8 cellular contexts compared by ENCODE assay signal in genomic region chr9:35070823-35071813, GRCh38. TPM values are rescaled to one million over a fixed set of nuclear protein-coding genes. Genes with fewer than 3 reads are reported as not detected.
DNase-seq lines count a peak whose midpoint lies in the region; ATAC-seq lines count a peak whose summit lies in the region.

No MANE protein-coding gene starts in this region.

- peak overlapping the region; percentile 89 for H3K4me3 Mint-ChIP-seq in activated T-helper 17 cell treated with anti-CD3 and anti-CD28 coated beads, Interleukin-2, amount 50 U/mL, for 72 hours
- peak overlapping the region; percentile 89 to 95 for H3K4me3 Mint-ChIP-seq in stimulated activated naive B cell treated with anti-CD40 and anti-IgM and Interleukin-4, amounts not matched to agents 10 μg/mL and 1 μg/mL and 100 μg/mL, for 72 hours

- peaks cover 56% of the 10 kb centered on the region for H3K4me1 Mint-ChIP-seq in activated T-helper 17 cell treated with anti-CD3 and anti-CD28 coated beads, Interleukin-2, amount 50 U/mL, for 72 hours
- H3K4me1 Mint-ChIP-seq in stimulated activated naive B cell treated with anti-CD40 and anti-IgM and Interleukin-4, amounts not matched to agents 10 μg/mL and 1 μg/mL and 100 μg/mL, for 72 hours: peaks cover 27 to 57% of the 10 kb centered on the region in 2 donors

- no peaks in the 10 kb centered on the region for H3K9me3 Mint-ChIP-seq in activated T-helper 17 cell treated with anti-CD3 and anti-CD28 coated beads, Interleukin-2, amount 50 U/mL, for 72 hours
- no peaks in the 10 kb centered on the region for H3K9me3 Mint-ChIP-seq in stimulated activated naive B cell treated with anti-CD40 and anti-IgM and Interleukin-4, amounts not matched to agents 10 μg/mL and 1 μg/mL and 100 μg/mL, for 72 hours

- H3K36me3 Mint-ChIP-seq in activated T-helper 17 cell treated with anti-CD3 and anti-CD28 coated beads, Interleukin-2, amount 50 U/mL, for 72 hours (ENCODE audit: low read depth): peaks cover 97% of the 10 kb centered on the region
- H3K36me3 Mint-ChIP-seq in stimulated activated naive B cell treated with anti-CD40 and anti-IgM and Interleukin-4, amounts not matched to agents 10 μg/mL and 1 μg/mL and 100 μg/mL, for 72 hours: peaks cover 47 to 61% of the 10 kb centered on the region in 2 donors

- no peaks in the 10 kb centered on the region for H3K27me3 ChIP-seq in iPS-18a (ENCODE audit: control insufficient read depth, insufficient read depth, low read length)

- peak; percentile 64 for DNase-seq in activated effector memory CD4-positive, alpha-beta T cell treated with anti-CD3 and anti-CD28 coated beads, Interleukin-2, amount 50 U/mL, for 16 hours
- no peak for DNase-seq in activated effector memory CD4-positive, alpha-beta T cell treated with Interleukin-2 at 50 U/mL for 16 hours
- DNase-seq in stimulated activated naive B cell treated with anti-CD40 and anti-IgM and Interleukin-4, amounts not matched to agents 10 μg/mL and 1 μg/mL and 100 μg/mL, for 72 hours: no peak
- DNase-seq in retina (no peak), NK-92 (lab: John Stamatoyannopoulos, UW; ENCODE audit: unreplicated experiment) (no peak), occipital lobe (lab: John Stamatoyannopoulos, UW) (no peak)

- H3K27ac Mint-ChIP-seq in activated T-helper 17 cell treated with anti-CD3 and anti-CD28 coated beads, Interleukin-2, amount 50 U/mL, for 72 hours: peak overlapping the region; percentile 97
- H3K27ac Mint-ChIP-seq in stimulated activated naive B cell treated with anti-CD40 and anti-IgM and Interleukin-4, amounts not matched to agents 10 μg/mL and 1 μg/mL and 100 μg/mL, for 72 hours: peak overlapping the region; percentile 96

- H3K27me3 Mint-ChIP-seq in activated T-helper 17 cell treated with anti-CD3 and anti-CD28 coated beads, Interleukin-2, amount 50 U/mL, for 72 hours: no peaks in the 10 kb centered on the region
- H3K27me3 Mint-ChIP-seq in stimulated activated naive B cell treated with anti-CD40 and anti-IgM and Interleukin-4, amounts not matched to agents 10 μg/mL and 1 μg/mL and 100 μg/mL, for 72 hours: no peaks in the 10 kb centered on the region

- H3K9ac ChIP-seq in iPS-18a (ENCODE audit: low read length): peak overlapping the region; percentile 94

- no peaks in the 10 kb centered on the region for H3K9me3 ChIP-seq in iPS-18a (ENCODE audit: control insufficient read depth, low read depth, low read length)

- H3K27ac ChIP-seq in iPS-18a (ENCODE audit: low read length): peak overlapping the region; percentile 72

- peaks cover 55% of the 10 kb centered on the region for H3K36me3 ChIP-seq in iPS-18a (ENCODE audit: control insufficient read depth, low read depth, low read length)

- peak; percentile 23 for ATAC-seq in activated T-helper 17 cell treated with anti-CD3 and anti-CD28 coated beads, Interleukin-2, amount 50 U/mL, for 72 hours (replicated peaks)
- ATAC-seq in stimulated activated naive B cell treated with anti-CD40 and anti-IgM and Interleukin-4, amounts not matched to agents 10 μg/mL and 1 μg/mL and 100 μg/mL, for 72 hours (replicated peaks): no peak

- peak overlapping the region; percentile 94 for H3K4me3 ChIP-seq in iPS-18a (ENCODE audit: low read length)

- H3K4me1 ChIP-seq in iPS-18a (ENCODE audit: control insufficient read depth, low read depth, low read length): peaks cover 7% of the 10 kb centered on the region

RNA-seq across cellular contexts. Expression of gene VCP, which starts 1.3 kb away (rescaled TPM):
- 100 to 1,000 TPM; 235 to 322 TPM for total RNA-seq in activated T-helper 17 cell treated with anti-CD3 and anti-CD28 coated beads, Interleukin-2, amount 50 U/mL, for 72 hours
- 171 TPM for total RNA-seq in occipital lobe

RNA-seq across cellular contexts. Expression of gene FANCG, which starts 8.6 kb away (rescaled TPM):
- total RNA-seq in activated T-helper 17 cell treated with anti-CD3 and anti-CD28 coated beads, Interleukin-2, amount 50 U/mL, for 72 hours: 100 to 1,000 TPM in 1 of 2 donors, 10 to 100 TPM in 1; 94.2 to 124 TPM
- total RNA-seq in occipital lobe: 31.7 TPM

RNA-seq across cellular contexts. Expression of gene PIGO, which starts 25.3 kb away (rescaled TPM):
- total RNA-seq in activated T-helper 17 cell treated with anti-CD3 and anti-CD28 coated beads, Interleukin-2, amount 50 U/mL, for 72 hours: 10 to 100 TPM; 15.0 to 16.6 TPM
- total RNA-seq in occipital lobe: 9.4 TPM

RNA-seq across cellular contexts. Expression of gene STOML2, which starts 31.8 kb away (rescaled TPM):
- total RNA-seq in activated T-helper 17 cell treated with anti-CD3 and anti-CD28 coated beads, Interleukin-2, amount 50 U/mL, for 72 hours: 100 to 1,000 TPM; 117 to 226 TPM
- total RNA-seq in occipital lobe: 48.7 TPM

RNA-seq across cellular contexts. Expression of gene ATOSB, which starts 44.5 kb away (rescaled TPM):
- 10 to 100 TPM; 10.6 to 18.8 TPM for total RNA-seq in activated T-helper 17 cell treated with anti-CD3 and anti-CD28 coated beads, Interleukin-2, amount 50 U/mL, for 72 hours
- total RNA-seq in occipital lobe: 11.4 TPM
